ENCODE assay signal across 9 cellular contexts in the genomic region with DNA sequence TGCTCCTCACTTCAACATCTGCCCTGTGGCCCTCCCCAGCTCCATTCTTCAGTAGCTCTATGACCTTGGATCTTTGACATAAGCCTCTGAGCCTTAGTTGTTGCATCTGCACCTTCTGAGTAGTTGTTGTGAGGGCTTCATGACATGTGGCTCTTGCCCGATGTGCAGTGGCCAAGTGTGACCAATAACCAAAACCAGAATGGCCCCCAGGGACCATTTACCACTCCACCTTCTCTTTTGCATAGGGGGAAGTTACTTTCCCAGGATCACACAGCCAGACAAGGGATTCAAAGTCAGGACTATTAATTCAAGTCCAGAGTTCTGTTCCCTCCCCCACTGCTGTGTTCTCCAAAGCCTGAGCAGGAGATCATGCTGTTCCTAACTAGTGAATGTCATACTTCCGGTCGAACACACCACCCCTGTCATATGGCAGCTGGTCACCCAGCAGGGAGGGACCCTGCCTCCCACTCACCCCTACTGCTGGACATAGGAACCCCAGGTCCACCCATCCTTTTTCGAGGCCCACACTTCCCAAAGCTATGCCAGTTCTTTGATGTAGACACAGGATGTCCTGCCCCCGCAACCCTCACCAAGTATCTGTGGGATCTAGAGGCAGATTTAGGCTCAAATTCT. TPM values are rescaled to one million over a fixed set of nuclear protein-coding genes. Genes with fewer than 3 reads are reported as not detected.
DNase-seq lines count a peak whose midpoint lies in the region; ATAC-seq, FAIRE-seq and TF ChIP-seq lines count a peak whose summit lies in the region.
"Had no signal": no experiment of that assay in that cellular context is flagged by ENCODE, and none has a peak within 500 bp of the region (broad histone marks: within the 10 kb centered on the region; RNA-seq: fewer than 3 reads in every experiment).

No MANE protein-coding gene starts in this region.

- WGBS in heart left ventricle, 4 donors, result 48 to 59% (median 58%) methylated on average over 5 of the region's 5 CpGs

- intact Hi-C loops in heart left ventricle (cut with DNase I), result no loop called here

- H3K4me1 ChIP-seq in heart left ventricle, result peaks cover 13 to 91% (median 55%) of the 10 kb centered on the region in 12 donors

- H3K27ac ChIP-seq in heart left ventricle (peak overlapping the region; percentile 80 to 92 (median 85)), substantia nigra (ENCODE audit: low read depth, low read length, poor library complexity, severe bottlenecking) (peak overlapping the region; percentile 2)
- H3K27ac ChIP-seq: SK-N-MC had no signal

- TF ChIP-seq CTCF in heart left ventricle (IDR thresholded peaks at IDR 0.05), result no peak

- H3K4me3 ChIP-seq in heart left ventricle, result peak overlapping the region in 2 of 12 donors; percentile 13 to 66
- H3K4me3 ChIP-seq: SK-N-MC had no signal

- no peak for TF ChIP-seq POLR2A in heart left ventricle (IDR thresholded peaks at IDR 0.05)

- no peak for FAIRE-seq in frontal cortex (lab: Jason Lieb, UNC)
- FAIRE-seq: islet of Langerhans had no signal

- peaks cover 0 to 5% (median 0%) of the 10 kb centered on the region in 9 donors for H3K27me3 ChIP-seq in heart left ventricle

- no peaks in the 10 kb centered on the region for H3K36me3 ChIP-seq in heart left ventricle

- DNase-seq in NAMALWA (ENCODE audit: low spot score) (peak; percentile 61), heart left ventricle (peak in 4 of 5 donors; percentile 57 to 84 (median 59)), substantia nigra (lab: John Stamatoyannopoulos, UW) (peak in 1 of 49 donors; percentile 38), frontal cortex (ENCODE audit: low spot score in 2 of 2) (no peak), OCI-M2 (lab: John Stamatoyannopoulos, UW; ENCODE audit: unreplicated experiment) (no peak), NOMO-1 treated with dmso at 0.1 percent for 144 hours (lab: John Stamatoyannopoulos, UW; ENCODE audit: unreplicated experiment) (no peak)

- H3K9me3 ChIP-seq in heart left ventricle, result no peaks in the 10 kb centered on the region

- ATAC-seq in GM19438 (IDR thresholded peaks at IDR 0.05; ENCODE audit: low read depth, unreplicated experiment), result peak; percentile 20
- peak; percentile 74 to 85 (median 79) for ATAC-seq in heart left ventricle

RNA-seq across cellular contexts. Expression of a gene that starts 4.0 kb away (rescaled TPM):
- total RNA-seq in heart left ventricle, result 10 to 100 TPM in 3 of 9 donors, 1 to 10 TPM in 6; 1.1 to 25.9 (median 3.3) TPM
- polyA plus RNA-seq in heart left ventricle, result 1 to 10 TPM; 2.8 to 7.2 TPM
- 0.41 TPM for total RNA-seq in frontal cortex

RNA-seq across cellular contexts. Expression of a gene that starts 27.0 kb away (rescaled TPM):
- total RNA-seq in heart left ventricle (10 to 100 TPM; 29.2 to 50.2 (median 42.1) TPM), frontal cortex (10.6 TPM)
- 10 to 100 TPM; 25.8 to 48.4 TPM for polyA plus RNA-seq in heart left ventricle

RNA-seq across cellular contexts. Expression of a gene that starts 41.0 kb away (rescaled TPM):
- total RNA-seq in heart left ventricle, result 100 to 1,000 TPM in 1 of 9 donors, 10 to 100 TPM in 8; 18.3 to 140 (median 70.2) TPM
- 10 to 100 TPM; 44.5 to 61.9 TPM for polyA plus RNA-seq in heart left ventricle
- total RNA-seq in frontal cortex, result 45.2 TPM

Comparison
In these comparisons a context has a peak if more than half of its experiments do, and no peak if none do; other contexts are left out.
1. DNase-seq: peak in NAMALWA (single experiment) and heart left ventricle (4 of 5); none in frontal cortex (0 of 2), OCI-M2 (single experiment) and NOMO-1 treated with dmso at 0.1 percent for 144 hours (single experiment).